ENCODE assay signal across 11 cellular contexts in genomic region chr2:54053830-54054229, GRCh38.
DNase-seq lines count a peak whose midpoint lies in the region; ATAC-seq and TF ChIP-seq lines count a peak whose summit lies in the region.
"Had no signal": no experiment of that assay in that cellular context is flagged by ENCODE, and none has a peak within 500 bp of the region (broad histone marks: within the 10 kb centered on the region; RNA-seq: fewer than 3 reads in every experiment).

No MANE protein-coding gene starts in this region.

- peak in 1 of 3 donors; percentile 37 for DNase-seq in CD4-positive, CD25-positive, alpha-beta regulatory T cell
- DNase-seq in ascending aorta (ENCODE audit: low spot score in 2 of 2) = no peak
- no peak for DNase-seq in posterior vena cava (ENCODE audit: low spot score)
- DNase-seq in A673 (ENCODE audit: low spot score) = no peak
- no peak for DNase-seq in lower leg skin (ENCODE audit: low spot score in 2 of 2)
- DNase-seq: HCEC 1CT, NCI-H524 had no signal

- no peaks in the 10 kb centered on the region for H3K9me3 ChIP-seq in CD4-positive, CD25-positive, alpha-beta regulatory T cell (ENCODE audit: control insufficient read depth in 2 of 2, low read length in 2 of 2)
- H3K9me3 ChIP-seq in ascending aorta (no peaks in the 10 kb centered on the region), A673 (ENCODE audit: low read depth, low read length, poor library complexity, severe bottlenecking) (no peaks in the 10 kb centered on the region)

- peak overlapping the region; percentile 68 for H3K4me3 ChIP-seq in CD4-positive, CD25-positive, alpha-beta regulatory T cell (ENCODE audit: low read depth, low read length)
- H3K4me3 ChIP-seq in ascending aorta (no peak overlapping the region), A673 (ENCODE audit: low read depth, low read length, poor library complexity, severe bottlenecking) (no peak overlapping the region), lower leg skin (ENCODE audit: low read depth, poor library complexity, severe bottlenecking) (no peak overlapping the region)
- H3K4me3 ChIP-seq: BLaER1 had no signal

- peaks cover 21 to 48% (median 29%) of the 10 kb centered on the region in 4 donors for H3K4me1 Mint-ChIP-seq in CD4-positive, CD25-positive, alpha-beta regulatory T cell

- peaks cover 5% of the 10 kb centered on the region for H3K27me3 Mint-ChIP-seq in CD4-positive, CD25-positive, alpha-beta regulatory T cell

- POLR2A ChIA-PET in A673 (lab: Charles Lee; ENCODE audit: low non-redundant PET) = no interaction called here

- BruUV-seq in A673 (replicated peaks; lab: Mats Ljungman, UMichigan) = no TSS peak

- 68 to 81% methylated on average over 2 of the region's 2 CpGs for WGBS in lower leg skin, 2 donors

- TF ChIP-seq POLR2A in lower leg skin (IDR thresholded peaks at IDR 0.05) = no peak

- H3K36me3 Mint-ChIP-seq in CD4-positive, CD25-positive, alpha-beta regulatory T cell = peaks cover 23% of the 10 kb centered on the region

- H3K27me3 ChIP-seq in CD4-positive, CD25-positive, alpha-beta regulatory T cell (ENCODE audit: control insufficient read depth, insufficient read depth, low read length) = no peaks in the 10 kb centered on the region
- no peaks in the 10 kb centered on the region for H3K27me3 ChIP-seq in ascending aorta
- no peaks in the 10 kb centered on the region for H3K27me3 ChIP-seq in A673 (replicated peaks; ENCODE audit: insufficient read depth, low read depth, low read length, poor library complexity)
- H3K27me3 ChIP-seq: BLaER1 had no signal

- peak overlapping the region; percentile 70 to 90 (median 88) for H3K27ac Mint-ChIP-seq in CD4-positive, CD25-positive, alpha-beta regulatory T cell

- intact Hi-C loops in ascending aorta (cut with DNase I) = no loop called here
- intact Hi-C loops in posterior vena cava (cut with DNase I) = no loop called here
- intact Hi-C loops in A673 (cut with micrococcal nuclease; ENCODE audit: unreplicated experiment) = no loop called here
- intact Hi-C loops in lower leg skin (cut with DNase I; ENCODE audit: low total_unique reads) = no loop called here

- TF ChIP-seq CTCF in ascending aorta (IDR thresholded peaks at IDR 0.05) (no peak), A673 (conservative IDR thresholded peaks at IDR 0.05; ENCODE audit: low read depth, low read length) (no peak), lower leg skin (IDR thresholded peaks at IDR 0.05) (no peak)

- H3K4me3 Mint-ChIP-seq in CD4-positive, CD25-positive, alpha-beta regulatory T cell = peak overlapping the region; percentile 5 to 78 (median 30)

- peak overlapping the region; percentile 71 for H3K27ac ChIP-seq in CD4-positive, CD25-positive, alpha-beta regulatory T cell (ENCODE audit: insufficient read depth, low read length, poor library complexity, severe bottlenecking)
- H3K27ac ChIP-seq in ascending aorta (peak overlapping the region; percentile 23 to 48), A673 (ENCODE audit: low read depth, low read length, poor library complexity, severe bottlenecking) (no peak overlapping the region)
- H3K27ac ChIP-seq: BLaER1 had no signal

- no peaks in the 10 kb centered on the region for H3K36me3 ChIP-seq in CD4-positive, CD25-positive, alpha-beta regulatory T cell (ENCODE audit: control insufficient read depth, insufficient read depth, low read length)
- peaks cover 0 to 17% of the 10 kb centered on the region in 2 donors for H3K36me3 ChIP-seq in ascending aorta
- H3K36me3 ChIP-seq in A673 (ENCODE audit: insufficient read depth, low read length, poor library complexity, severe bottlenecking) = no peaks in the 10 kb centered on the region

- CTCF ChIA-PET in A673 (lab: Charles Lee) = no interaction called here

- no peak for ATAC-seq in CD4-positive, CD25-positive, alpha-beta regulatory T cell (ENCODE audit: low read depth in 2 of 2)
- ATAC-seq in GM19463 (IDR thresholded peaks at IDR 0.05; ENCODE audit: unreplicated experiment) (peak; percentile 40), HG03139 (IDR thresholded peaks at IDR 0.05; ENCODE audit: unreplicated experiment) (peak; percentile 35), HG02840 (IDR thresholded peaks at IDR 0.05; ENCODE audit: low FRiP score, unreplicated experiment) (no peak)

- H3K4me1 ChIP-seq in CD4-positive, CD25-positive, alpha-beta regulatory T cell (ENCODE audit: control insufficient read depth, insufficient read depth, low read length, poor library complexity, severe bottlenecking) = peaks cover 22% of the 10 kb centered on the region
- H3K4me1 ChIP-seq in ascending aorta (peaks cover 0 to 21% of the 10 kb centered on the region in 2 donors), A673 (ENCODE audit: insufficient read depth, low read length, poor library complexity, severe bottlenecking) (peaks cover 4% of the 10 kb centered on the region)
- H3K4me1 ChIP-seq: BLaER1 had no signal

- peaks cover 0 to 3% (median 0%) of the 10 kb centered on the region in 7 donors for H3K9me3 Mint-ChIP-seq in CD4-positive, CD25-positive, alpha-beta regulatory T cell

Comparison
In these comparisons a context has a peak if more than half of its experiments do, and no peak if none do; other contexts are left out.
1. ATAC-seq: peak in GM19463 (single experiment) and HG03139 (single experiment); none in CD4-positive, CD25-positive, alpha-beta regulatory T cell (0 of 2) and HG02840 (single experiment).